Comparison of ENCODE assay signal across 8 cellular contexts in the genomic region with DNA sequence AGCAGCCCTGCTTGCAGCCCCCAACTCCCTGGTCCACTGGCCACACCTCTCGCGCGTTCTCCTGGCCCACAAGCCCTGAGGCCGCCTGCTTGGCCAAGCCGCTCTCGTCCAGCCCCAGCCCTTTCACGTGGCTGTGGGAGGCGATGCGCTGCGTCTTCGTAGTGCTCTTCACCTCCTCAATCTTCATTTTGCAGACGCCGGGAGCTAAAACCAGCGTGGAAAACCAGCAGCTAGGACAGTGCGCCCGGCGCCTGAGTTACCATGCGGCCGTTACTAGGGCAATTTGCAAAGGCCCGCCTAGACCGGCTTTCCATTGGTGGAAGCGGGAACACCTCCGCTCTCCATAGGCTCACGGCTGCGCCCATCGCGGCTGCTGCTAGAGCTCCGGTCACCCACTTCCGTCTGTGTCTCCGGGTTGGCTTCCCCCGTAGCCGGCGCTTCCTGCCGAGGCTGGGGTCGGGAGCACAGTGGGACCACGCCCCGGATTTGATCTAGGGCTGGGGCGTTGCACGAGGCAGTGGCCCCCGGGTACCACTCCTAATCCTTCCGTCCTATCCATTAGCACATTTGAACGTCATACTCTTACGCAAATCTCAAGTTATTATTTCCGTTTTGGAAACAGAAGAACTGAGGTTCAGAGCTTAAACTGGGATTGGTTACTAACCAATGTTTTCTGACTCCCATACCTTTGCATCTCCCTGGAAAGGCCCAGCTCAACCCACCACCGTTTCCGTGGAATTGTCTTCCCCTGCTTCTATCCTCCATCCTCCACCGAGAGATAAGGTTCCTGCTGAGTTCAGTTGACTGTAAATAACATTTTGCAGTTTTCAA. TPM values are rescaled to one million over a fixed set of nuclear protein-coding genes. Genes with fewer than 3 reads are reported as not detected.
A peak's percentile ranks its signal among the peaks of the same experiment; 100 is the strongest.
DNase-seq lines count a peak whose midpoint lies in the region; ATAC-seq, FAIRE-seq and TF ChIP-seq lines count a peak whose summit lies in the region.

RUVBL1 (minus strand) TSS at position 275 of the 831 bp plus-strand sequence; CDS start at position 187, 88 bp downstream.

- H3K4me2 ChIP-seq in OCI-LY7 (ENCODE audit: low read length) (peak within 1 kb of the TSS; percentile 94), endothelial cell of umbilical vein (ENCODE audit: insufficient read depth, low read length) (peak within 1 kb of the TSS; percentile 92)

- POLR2A ChIA-PET in OCI-LY7 (lab: Charles Lee): interaction anchor here (0.7 to 2.9 kb wide), 9 partner anchors 9 to 1571 kb away, joined by 3 to 19 read pairs (median 3); partner anchors contain the start of gene EEFSEC
- POLR2A ChIA-PET in endothelial cell of umbilical vein (lab: Charles Lee): interaction anchor here (1.3 to 1.8 kb wide), 2 partner anchors 10 to 11 kb away, joined by 3 to 5 read pairs; no protein-coding TSS in a partner anchor

- FAIRE-seq in D721Med (lab: Jason Lieb, UNC): no peak
- FAIRE-seq in endothelial cell of umbilical vein (lab: Jason Lieb, UNC): peak; percentile 92

- H3K79me2 ChIP-seq in OCI-LY7 (ENCODE audit: insufficient read depth, low read depth, low read length): peaks cover 29% of the 10 kb centered on the region
- H3K79me2 ChIP-seq in endothelial cell of umbilical vein (ENCODE audit: control insufficient read depth, insufficient read depth, low read length): peaks cover 15% of the 10 kb centered on the region

- intact Hi-C loops in OCI-LY7 (cut with micrococcal nuclease; ENCODE audit: unreplicated experiment): loop anchor here (1.0 to 5.0 kb wide), 3 partner anchors 30 to 533 kb away; partner anchors contain the start of genes EEFSEC, SEC61A1 and TPRA1
- intact Hi-C loops in endothelial cell of umbilical vein (cut with micrococcal nuclease): loop anchor here (1.0 to 2.0 kb wide), 3 partner anchors 11 to 360 kb away; no protein-coding TSS in a partner anchor

- no peak for TF ChIP-seq CTCF in D721Med (IDR thresholded peaks at IDR 0.05; ENCODE audit: insufficient read depth, missing control alignments)
- TF ChIP-seq CTCF in OCI-LY7 (conservative IDR thresholded peaks at IDR 0.05; ENCODE audit: low read length): no peak
- no peak for TF ChIP-seq CTCF in endothelial cell of umbilical vein (IDR thresholded peaks at IDR 0.05; ENCODE audit: extremely low read depth in 1 of 2, insufficient read depth in 1 of 2, low read depth in 1 of 2, low read length in 2 of 2)

- H3K4me1 ChIP-seq in OCI-LY7 (ENCODE audit: insufficient read depth, low read length, poor library complexity, severe bottlenecking): peaks cover 16% of the 10 kb centered on the region
- peaks cover 12% of the 10 kb centered on the region for H3K4me1 ChIP-seq in endothelial cell of umbilical vein (ENCODE audit: control insufficient read depth, extremely low read depth, insufficient read depth, low read length)

- H4K20me1 ChIP-seq in OCI-LY7 (ENCODE audit: insufficient read depth, low read length) (no peaks in the 10 kb centered on the region), endothelial cell of umbilical vein (replicated peaks; ENCODE audit: control insufficient read depth, extremely low read depth, insufficient read depth, low read length) (no peaks in the 10 kb centered on the region)

- H3K27ac ChIP-seq in OCI-LY7 (ENCODE audit: low read depth, low read length, poor library complexity, severe bottlenecking): peak within 1 kb of the TSS; percentile 56
- peak within 1 kb of the TSS; percentile 65 for H3K27ac ChIP-seq in endothelial cell of umbilical vein (ENCODE audit: insufficient read depth, low read depth, low read length)

- peak within 1 kb of the TSS; percentile 98 for H3K4me3 ChIP-seq in OCI-LY7 (ENCODE audit: low read depth, low read length, poor library complexity, severe bottlenecking)
- H3K4me3 ChIP-seq in endothelial cell of umbilical vein (replicated peaks in 1 of 3; ENCODE audit: insufficient read depth in 1 of 3, low read depth in 1 of 3, low read length in 3 of 3): peak within 1 kb of the TSS; percentile 59 to 85 (median 78)

- H3K36me3 ChIP-seq in OCI-LY7 (ENCODE audit: insufficient read depth, low read length) (peaks cover 32% of the 10 kb centered on the region), endothelial cell of umbilical vein (ENCODE audit: control insufficient read depth in 2 of 2, extremely low read depth in 1 of 2, insufficient read depth in 2 of 2, low read length in 2 of 2) (no peaks in the 10 kb centered on the region)

- dilution Hi-C loops in endothelial cell of umbilical vein (cut with MboI; ENCODE audit: extremely low pct_ligation_motif_present, low sequenced_read_pairs): no loop called here

- peak within 1 kb of the TSS; percentile 100 for H2AFZ ChIP-seq in OCI-LY7 (ENCODE audit: low read length)
- H2AFZ ChIP-seq in endothelial cell of umbilical vein (ENCODE audit: low read depth, low read length): peak within 1 kb of the TSS; percentile 88

- DNase-seq in D721Med (ENCODE audit: insufficient read length, low spot score) (peak; percentile 91), HuH-7.5 (ENCODE audit: low spot score) (peak; percentile 95), OCI-LY7 (ENCODE audit: low spot score) (peak; percentile 98), activated T-cell treated with anti-CD3 and anti-CD28 coated beads for 1 hour (ENCODE audit: low read depth) (peak; percentile 87), endothelial cell of umbilical vein (ENCODE audit: low read depth, low spot score) (peak; percentile 98), middle frontal gyrus (ENCODE audit: extremely low spot score, low spot score) (peak; percentile 97)
- DNase-seq in stimulated activated CD8-positive, alpha-beta memory T cell treated with anti-CD3 and anti-CD28 coated beads, Interleukin-2, amount 100 ng/mL, for 48 hours (ENCODE audit: low read depth in 2 of 2): peak; percentile 95

- CTCF ChIA-PET in OCI-LY7 (lab: Charles Lee; ENCODE audit: unreplicated experiment): interaction anchor here (1.0 to 2.0 kb wide), 2 partner anchors 10 to 28 kb away, joined by 3 to 5 read pairs; no protein-coding TSS in a partner anchor
- CTCF ChIA-PET in endothelial cell of umbilical vein (lab: Charles Lee): interaction anchor here (0.7 to 3.6 kb wide), 13 partner anchors 10 to 433 kb away, joined by 3 to 47 read pairs (median 4); no protein-coding TSS in a partner anchor

- peak; percentile 95 for ATAC-seq in GM21526 (IDR thresholded peaks at IDR 0.05; ENCODE audit: low FRiP score, unreplicated experiment)

- peak within 1 kb of the TSS; percentile 72 for H3K9ac ChIP-seq in endothelial cell of umbilical vein (replicated peaks; ENCODE audit: extremely low read depth, insufficient read depth, low read length)

- H3K27me3 ChIP-seq in endothelial cell of umbilical vein (ENCODE audit: control insufficient read depth in 2 of 2, insufficient read depth in 2 of 2, low read length in 2 of 2): peaks cover 0 to 2% of the 10 kb centered on the region in 2 experiments

- TF ChIP-seq POLR2A in endothelial cell of umbilical vein (IDR thresholded peaks at IDR 0.05; ENCODE audit: low read depth, low read length): peak; percentile 67

- BruUV-seq in OCI-LY7 (replicated peaks; lab: Mats Ljungman, UMichigan): TSS peak; percentile 97
- no TSS peak for BruUV-seq in endothelial cell of umbilical vein (replicated peaks; lab: Mats Ljungman, UMichigan)

- H3K9me3 ChIP-seq in OCI-LY7 (ENCODE audit: low read length) (no peaks in the 10 kb centered on the region), endothelial cell of umbilical vein (replicated peaks; ENCODE audit: control insufficient read depth, insufficient read depth, low read length) (no peaks in the 10 kb centered on the region)

- H3K9me2 ChIP-seq in OCI-LY7 (ENCODE audit: insufficient read depth, low read length): no peaks in the 10 kb centered on the region

- no peaks in the 10 kb centered on the region for H3K9me1 ChIP-seq in endothelial cell of umbilical vein (replicated peaks; ENCODE audit: control insufficient read depth, extremely low read depth, insufficient read depth, low read length)

TF ChIP-seq in endothelial cell of umbilical vein, 7 proteins besides CTCF, POLR2A, EP300 and RAD21:
- TF ChIP-seq POLR2AphosphoS5 (IDR thresholded peaks at IDR 0.05; ENCODE audit: insufficient read depth, low read depth, low read length): peak; percentile 62
- no peak for TF ChIP-seq MYC (IDR thresholded peaks at IDR 0.05; ENCODE audit: low read depth, low read length)

RNA-seq across cellular contexts. Expression of gene RUVBL1, which starts in this region (rescaled TPM):
- total RNA-seq in OCI-LY7 (2014; rRNA removed; shearing (Covaris generic)): 103 and 116 TPM in 2 replicates
- total RNA-seq in OCI-LY7 (2022): 91.4 and 95.0 TPM in 2 replicates
- total RNA-seq in endothelial cell of umbilical vein: 57.0 and 58.5 TPM in 2 replicates
- 42.9 and 52.5 TPM in 2 replicates for polyA plus RNA-seq in endothelial cell of umbilical vein
- polyA plus RNA-seq in endothelial cell of umbilical vein (2011; cell fraction: cytosol; rRNA removed): 72.7 and 90.5 TPM in 2 replicates
- polyA plus RNA-seq in endothelial cell of umbilical vein (2011; cell fraction: nucleus; rRNA removed): 45.8 and 50.0 TPM in 2 replicates
- polyA plus RNA-seq in endothelial cell of umbilical vein (2012): 60.0 and 79.1 TPM in 2 replicates
- 37.5 and 48.3 TPM in 2 replicates for polyA minus RNA-seq in endothelial cell of umbilical vein
- polyA minus RNA-seq in endothelial cell of umbilical vein (2011; cell fraction: cytosol; rRNA and poly(A)+ RNA removed): 60.8 TPM
- polyA minus RNA-seq in endothelial cell of umbilical vein (2011; cell fraction: nucleus; rRNA and poly(A)+ RNA removed): 17.9 and 20.0 TPM in 2 replicates

Comparison
In these comparisons a context has a peak if more than half of its experiments do, and no peak if none do; other contexts are left out.
1. Peak in every context shown above with its lines: DNase-seq, ATAC-seq, H3K4me3 ChIP-seq and H3K27ac ChIP-seq.